ENCODE assay signal across 1 cellular context in the genomic region with DNA sequence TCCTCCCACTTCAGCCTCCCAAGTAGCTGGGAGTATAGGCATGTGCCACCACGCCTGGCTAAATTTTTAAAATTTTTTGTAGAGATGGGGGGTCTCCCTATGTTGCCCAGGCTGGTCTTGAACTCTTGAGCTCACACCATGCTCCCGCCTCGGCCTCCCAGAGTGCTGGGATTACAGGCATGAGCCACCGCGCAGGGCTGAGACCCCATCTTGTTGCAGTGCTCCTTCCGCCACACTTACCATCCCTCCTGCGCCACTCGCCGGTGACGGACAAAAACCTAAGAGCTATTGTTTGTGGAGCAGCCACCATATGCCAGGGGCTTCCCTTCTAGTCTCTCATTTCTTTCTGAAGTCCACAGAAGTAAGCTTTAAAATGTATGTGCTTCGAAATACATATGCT.
TF ChIP-seq lines count a peak whose summit lies in the region.

No MANE protein-coding gene starts in this region.

TF ChIP-seq in WTC11, 78 proteins besides CTCF, POLR2A, EP300 and RAD21 (continued from another document):
- TF ChIP-seq, protein P1, sequence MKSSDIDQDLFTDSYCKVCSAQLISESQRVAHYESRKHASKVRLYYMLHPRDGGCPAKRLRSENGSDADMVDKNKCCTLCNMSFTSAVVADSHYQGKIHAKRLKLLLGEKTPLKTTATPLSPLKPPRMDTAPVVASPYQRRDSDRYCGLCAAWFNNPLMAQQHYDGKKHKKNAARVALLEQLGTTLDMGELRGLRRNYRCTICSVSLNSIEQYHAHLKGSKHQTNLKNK (CRISPR knock-in tag; IDR thresholded peaks at IDR 0.05): no peak
- TF ChIP-seq, protein P2, sequence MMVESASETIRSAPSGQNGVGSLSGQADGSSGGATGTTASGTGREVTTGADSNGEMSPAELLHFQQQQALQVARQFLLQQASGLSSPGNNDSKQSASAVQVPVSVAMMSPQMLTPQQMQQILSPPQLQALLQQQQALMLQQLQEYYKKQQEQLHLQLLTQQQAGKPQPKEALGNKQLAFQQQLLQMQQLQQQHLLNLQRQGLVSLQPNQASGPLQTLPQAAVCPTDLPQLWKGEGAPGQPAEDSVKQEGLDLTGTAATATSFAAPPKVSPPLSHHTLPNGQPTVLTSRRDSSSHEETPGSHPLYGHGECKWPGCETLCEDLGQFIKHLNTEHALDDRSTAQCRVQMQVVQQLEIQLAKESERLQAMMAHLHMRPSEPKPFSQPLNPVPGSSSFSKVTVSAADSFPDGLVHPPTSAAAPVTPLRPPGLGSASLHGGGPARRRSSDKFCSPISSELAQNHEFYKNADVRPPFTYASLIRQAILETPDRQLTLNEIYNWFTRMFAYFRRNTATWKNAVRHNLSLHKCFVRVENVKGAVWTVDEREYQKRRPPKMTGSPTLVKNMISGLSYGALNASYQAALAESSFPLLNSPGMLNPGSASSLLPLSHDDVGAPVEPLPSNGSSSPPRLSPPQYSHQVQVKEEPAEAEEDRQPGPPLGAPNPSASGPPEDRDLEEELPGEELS (CRISPR knock-in tag; IDR thresholded peaks at IDR 0.05): no peak
- TF ChIP-seq GTF2I (CRISPR knock-in tag; conservative IDR thresholded peaks at IDR 0.05): no peak
- TF ChIP-seq, protein P3, sequence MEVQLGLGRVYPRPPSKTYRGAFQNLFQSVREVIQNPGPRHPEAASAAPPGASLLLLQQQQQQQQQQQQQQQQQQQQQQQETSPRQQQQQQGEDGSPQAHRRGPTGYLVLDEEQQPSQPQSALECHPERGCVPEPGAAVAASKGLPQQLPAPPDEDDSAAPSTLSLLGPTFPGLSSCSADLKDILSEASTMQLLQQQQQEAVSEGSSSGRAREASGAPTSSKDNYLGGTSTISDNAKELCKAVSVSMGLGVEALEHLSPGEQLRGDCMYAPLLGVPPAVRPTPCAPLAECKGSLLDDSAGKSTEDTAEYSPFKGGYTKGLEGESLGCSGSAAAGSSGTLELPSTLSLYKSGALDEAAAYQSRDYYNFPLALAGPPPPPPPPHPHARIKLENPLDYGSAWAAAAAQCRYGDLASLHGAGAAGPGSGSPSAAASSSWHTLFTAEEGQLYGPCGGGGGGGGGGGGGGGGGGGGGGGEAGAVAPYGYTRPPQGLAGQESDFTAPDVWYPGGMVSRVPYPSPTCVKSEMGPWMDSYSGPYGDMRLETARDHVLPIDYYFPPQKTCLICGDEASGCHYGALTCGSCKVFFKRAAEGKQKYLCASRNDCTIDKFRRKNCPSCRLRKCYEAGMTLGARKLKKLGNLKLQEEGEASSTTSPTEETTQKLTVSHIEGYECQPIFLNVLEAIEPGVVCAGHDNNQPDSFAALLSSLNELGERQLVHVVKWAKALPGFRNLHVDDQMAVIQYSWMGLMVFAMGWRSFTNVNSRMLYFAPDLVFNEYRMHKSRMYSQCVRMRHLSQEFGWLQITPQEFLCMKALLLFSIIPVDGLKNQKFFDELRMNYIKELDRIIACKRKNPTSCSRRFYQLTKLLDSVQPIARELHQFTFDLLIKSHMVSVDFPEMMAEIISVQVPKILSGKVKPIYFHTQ (CRISPR knock-in tag; IDR thresholded peaks at IDR 0.05): no peak
- TF ChIP-seq ZSCAN18 (CRISPR knock-in tag; IDR thresholded peaks at IDR 0.05): no peak
- TF ChIP-seq ATF6 (CRISPR knock-in tag; IDR thresholded peaks at IDR 0.05): no peak
- TF ChIP-seq ZNF512 (CRISPR knock-in tag; IDR thresholded peaks at IDR 0.05; ENCODE audit: borderline replicate concordance): no peak
- TF ChIP-seq ELF4 (CRISPR knock-in tag; IDR thresholded peaks at IDR 0.05; ENCODE audit: low read depth): no peak
- no peak for TF ChIP-seq STAT6 (CRISPR knock-in tag; conservative IDR thresholded peaks at IDR 0.05; ENCODE audit: low read depth)
- TF ChIP-seq, protein P4, sequence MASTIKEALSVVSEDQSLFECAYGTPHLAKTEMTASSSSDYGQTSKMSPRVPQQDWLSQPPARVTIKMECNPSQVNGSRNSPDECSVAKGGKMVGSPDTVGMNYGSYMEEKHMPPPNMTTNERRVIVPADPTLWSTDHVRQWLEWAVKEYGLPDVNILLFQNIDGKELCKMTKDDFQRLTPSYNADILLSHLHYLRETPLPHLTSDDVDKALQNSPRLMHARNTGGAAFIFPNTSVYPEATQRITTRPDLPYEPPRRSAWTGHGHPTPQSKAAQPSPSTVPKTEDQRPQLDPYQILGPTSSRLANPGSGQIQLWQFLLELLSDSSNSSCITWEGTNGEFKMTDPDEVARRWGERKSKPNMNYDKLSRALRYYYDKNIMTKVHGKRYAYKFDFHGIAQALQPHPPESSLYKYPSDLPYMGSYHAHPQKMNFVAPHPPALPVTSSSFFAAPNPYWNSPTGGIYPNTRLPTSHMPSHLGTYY (CRISPR knock-in tag; IDR thresholded peaks at IDR 0.05): no peak
